1 cellular context compared by ENCODE assay signal in genomic region chr3:11878837-11879236, GRCh38.
TF ChIP-seq lines count a peak whose summit lies in the region.

No MANE protein-coding gene starts in this region.

TF ChIP-seq in H1, 55 proteins besides CTCF, POLR2A, EP300 and RAD21:
- TF ChIP-seq GABPA (IDR thresholded peaks at IDR 0.05; ENCODE audit: borderline replicate concordance, insufficient read depth, low read length): no peak
- TF ChIP-seq BCL11A (IDR thresholded peaks at IDR 0.05; ENCODE audit: low read depth in 2 of 2, low read length in 2 of 2): no peak
- no peak for TF ChIP-seq CBX8 (IDR thresholded peaks at IDR 0.05; ENCODE audit: borderline replicate concordance, low read depth, low read length)
- TF ChIP-seq TCF12 (IDR thresholded peaks at IDR 0.05; ENCODE audit: low read depth, low read length): no peak
- TF ChIP-seq CTBP2 (IDR thresholded peaks at IDR 0.05; ENCODE audit: borderline replicate concordance, insufficient read depth, insufficient read length, low read length): no peak
- TF ChIP-seq KDM5A (IDR thresholded peaks at IDR 0.05; ENCODE audit: low read length): no peak
- TF ChIP-seq MAFK (IDR thresholded peaks at IDR 0.05; ENCODE audit: low read depth, low read length): no peak
- TF ChIP-seq CHD2 (IDR thresholded peaks at IDR 0.05; ENCODE audit: low read length): no peak
- TF ChIP-seq POU5F1 (IDR thresholded peaks at IDR 0.05; ENCODE audit: low read depth, low read length): no peak
- no peak for TF ChIP-seq HDAC2 (IDR thresholded peaks at IDR 0.05; ENCODE audit: borderline replicate concordance in 1 of 2, low read depth in 2 of 2, low read length in 2 of 2)
TF ChIP-seq in H1: peak in this region for 0.
